1 cellular context compared by ENCODE assay signal in the genomic region with DNA sequence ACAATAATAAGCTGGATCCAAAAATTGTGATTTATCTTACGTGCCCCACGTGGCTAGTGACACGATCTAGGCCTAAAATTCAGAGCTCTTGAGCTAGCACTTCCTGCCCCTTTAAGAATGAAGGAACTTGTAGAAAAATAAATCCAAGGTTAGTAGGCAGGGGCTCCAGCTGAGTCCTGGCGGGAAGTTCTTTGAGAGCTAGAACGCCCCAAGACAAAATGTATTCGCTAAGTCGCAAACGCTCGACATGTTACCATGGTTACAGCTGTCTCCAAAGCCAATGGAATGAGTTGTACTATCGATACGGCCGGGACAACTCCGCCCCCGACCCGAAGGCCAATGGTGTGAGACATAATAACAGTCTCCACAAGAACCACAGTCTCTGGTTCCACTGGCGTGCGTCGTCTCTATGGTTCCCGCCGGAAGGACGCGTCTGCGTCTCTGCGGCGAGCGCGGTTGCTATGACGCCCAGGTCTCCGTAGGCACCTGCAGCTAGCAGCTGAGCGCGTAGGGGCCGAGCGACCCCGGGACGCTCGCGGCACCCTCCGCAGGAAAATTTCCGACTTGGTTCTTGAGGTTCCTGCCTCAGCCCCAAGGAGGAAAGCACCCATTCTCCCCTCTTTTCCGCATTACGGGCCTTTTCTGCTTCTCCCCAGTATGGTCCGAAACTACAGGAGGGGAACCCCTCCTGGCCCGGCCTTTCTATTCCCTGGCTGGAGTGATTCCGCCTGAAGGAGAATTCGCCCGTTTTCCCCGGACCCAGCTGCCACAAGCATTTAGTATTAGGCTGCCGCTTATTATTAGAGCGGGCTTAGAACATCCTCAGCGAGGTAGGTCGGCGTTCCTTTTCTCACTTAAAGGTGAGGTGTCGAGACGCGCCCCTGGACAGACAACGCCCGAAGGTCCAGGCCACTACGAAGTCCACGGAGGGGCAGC.
TF ChIP-seq lines count a peak whose summit lies in the region.

A gene (plus strand): TSS at position 459 of the 936 bp plus-strand sequence. CDS start 17,266 bp downstream, outside the sequence.

TF ChIP-seq in HEK293, 187 proteins besides CTCF, POLR2A, EP300 and RAD21 (continued from another document):
- TF ChIP-seq, protein P1, sequence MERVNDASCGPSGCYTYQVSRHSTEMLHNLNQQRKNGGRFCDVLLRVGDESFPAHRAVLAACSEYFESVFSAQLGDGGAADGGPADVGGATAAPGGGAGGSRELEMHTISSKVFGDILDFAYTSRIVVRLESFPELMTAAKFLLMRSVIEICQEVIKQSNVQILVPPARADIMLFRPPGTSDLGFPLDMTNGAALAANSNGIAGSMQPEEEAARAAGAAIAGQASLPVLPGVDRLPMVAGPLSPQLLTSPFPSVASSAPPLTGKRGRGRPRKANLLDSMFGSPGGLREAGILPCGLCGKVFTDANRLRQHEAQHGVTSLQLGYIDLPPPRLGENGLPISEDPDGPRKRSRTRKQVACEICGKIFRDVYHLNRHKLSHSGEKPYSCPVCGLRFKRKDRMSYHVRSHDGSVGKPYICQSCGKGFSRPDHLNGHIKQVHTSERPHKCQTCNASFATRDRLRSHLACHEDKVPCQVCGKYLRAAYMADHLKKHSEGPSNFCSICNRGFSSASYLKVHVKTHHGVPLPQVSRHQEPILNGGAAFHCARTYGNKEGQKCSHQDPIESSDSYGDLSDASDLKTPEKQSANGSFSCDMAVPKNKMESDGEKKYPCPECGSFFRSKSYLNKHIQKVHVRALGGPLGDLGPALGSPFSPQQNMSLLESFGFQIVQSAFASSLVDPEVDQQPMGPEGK (tag by site-specific recombination; IDR thresholded peaks at IDR 0.05): 0 out of 2 replicates have a peak, but pooled peaks have one; percentile 43
- TF ChIP-seq, protein P2, sequence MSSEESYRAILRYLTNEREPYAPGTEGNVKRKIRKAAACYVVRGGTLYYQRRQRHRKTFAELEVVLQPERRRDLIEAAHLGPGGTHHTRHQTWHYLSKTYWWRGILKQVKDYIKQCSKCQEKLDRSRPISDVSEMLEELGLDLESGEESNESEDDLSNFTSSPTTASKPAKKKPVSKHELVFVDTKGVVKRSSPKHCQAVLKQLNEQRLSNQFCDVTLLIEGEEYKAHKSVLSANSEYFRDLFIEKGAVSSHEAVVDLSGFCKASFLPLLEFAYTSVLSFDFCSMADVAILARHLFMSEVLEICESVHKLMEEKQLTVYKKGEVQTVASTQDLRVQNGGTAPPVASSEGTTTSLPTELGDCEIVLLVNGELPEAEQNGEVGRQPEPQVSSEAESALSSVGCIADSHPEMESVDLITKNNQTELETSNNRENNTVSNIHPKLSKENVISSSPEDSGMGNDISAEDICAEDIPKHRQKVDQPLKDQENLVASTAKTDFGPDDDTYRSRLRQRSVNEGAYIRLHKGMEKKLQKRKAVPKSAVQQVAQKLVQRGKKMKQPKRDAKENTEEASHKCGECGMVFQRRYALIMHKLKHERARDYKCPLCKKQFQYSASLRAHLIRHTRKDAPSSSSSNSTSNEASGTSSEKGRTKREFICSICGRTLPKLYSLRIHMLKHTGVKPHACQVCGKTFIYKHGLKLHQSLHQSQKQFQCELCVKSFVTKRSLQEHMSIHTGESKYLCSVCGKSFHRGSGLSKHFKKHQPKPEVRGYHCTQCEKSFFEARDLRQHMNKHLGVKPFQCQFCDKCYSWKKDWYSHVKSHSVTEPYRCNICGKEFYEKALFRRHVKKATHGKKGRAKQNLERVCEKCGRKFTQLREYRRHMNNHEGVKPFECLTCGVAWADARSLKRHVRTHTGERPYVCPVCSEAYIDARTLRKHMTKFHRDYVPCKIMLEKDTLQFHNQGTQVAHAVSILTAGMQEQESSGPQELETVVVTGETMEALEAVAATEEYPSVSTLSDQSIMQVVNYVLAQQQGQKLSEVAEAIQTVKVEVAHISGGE (tag by site-specific recombination; conservative IDR thresholded peaks at IDR 0.05; ENCODE audit: low read depth): peak; percentile 69
- TF ChIP-seq ZNF354C (tag by site-specific recombination; IDR thresholded peaks at IDR 0.05; ENCODE audit: borderline replicate concordance, low read depth) (no peak), ZBTB17 (tag by site-specific recombination; IDR thresholded peaks at IDR 0.05) (peak; percentile 50; the same call in 1 of the 2 replicates), ZNF677 (tag by site-specific recombination; IDR thresholded peaks at IDR 0.05) (no peak), KLF10 (tag by site-specific recombination; IDR thresholded peaks at IDR 0.05) (peak; percentile 24; the same call in 1 of the 2 replicates), ZNF335 (tag by site-specific recombination; conservative IDR thresholded peaks at IDR 0.05) (peak; percentile 52), ZFP37 (tag by site-specific recombination; IDR thresholded peaks at IDR 0.05) (0 out of 2 replicates have a peak, but pooled peaks have one; percentile 27), ZNF629 (tag by site-specific recombination; IDR thresholded peaks at IDR 0.05) (peak; percentile 69), ZBTB20 (tag by site-specific recombination; IDR thresholded peaks at IDR 0.05) (peak; percentile 47; the same call in 1 of the 2 replicates), ZNF660 (tag by site-specific recombination; IDR thresholded peaks at IDR 0.05) (peak; percentile 54; the same call in 1 of the 2 replicates), ZNF510 (tag by site-specific recombination; IDR thresholded peaks at IDR 0.05; ENCODE audit: insufficient replicate concordance) (peak; percentile 94), SCRT2 (tag by site-specific recombination; IDR thresholded peaks at IDR 0.05) (peak; percentile 77; the same call in 1 of the 2 replicates), SP3 (tag by site-specific recombination; IDR thresholded peaks at IDR 0.05) (peak; percentile 82), ZBTB48 (tag by site-specific recombination; IDR thresholded peaks at IDR 0.05) (peak; percentile 65; the same call in 1 of the 2 replicates), IKZF3 (tag by site-specific recombination; IDR thresholded peaks at IDR 0.05) (no peak), RBAK (tag by site-specific recombination; IDR thresholded peaks at IDR 0.05) (no peak), ZSCAN16 (tag by site-specific recombination; IDR thresholded peaks at IDR 0.05) (no peak), ZXDB (tag by site-specific recombination; IDR thresholded peaks at IDR 0.05) (peak; percentile 97), ZNF24 (tag by site-specific recombination; IDR thresholded peaks at IDR 0.05) (no peak), ZIC2 (tag by site-specific recombination; IDR thresholded peaks at IDR 0.05) (peak; percentile 55; the same call in 1 of the 2 replicates), TRIM28 (IDR thresholded peaks at IDR 0.05; ENCODE audit: borderline replicate concordance, low read length) (peak; percentile 62; the same call in 1 of the 2 replicates), SP2 (tag by site-specific recombination; IDR thresholded peaks at IDR 0.05) (peak; percentile 94)
- TF ChIP-seq, protein P3, sequence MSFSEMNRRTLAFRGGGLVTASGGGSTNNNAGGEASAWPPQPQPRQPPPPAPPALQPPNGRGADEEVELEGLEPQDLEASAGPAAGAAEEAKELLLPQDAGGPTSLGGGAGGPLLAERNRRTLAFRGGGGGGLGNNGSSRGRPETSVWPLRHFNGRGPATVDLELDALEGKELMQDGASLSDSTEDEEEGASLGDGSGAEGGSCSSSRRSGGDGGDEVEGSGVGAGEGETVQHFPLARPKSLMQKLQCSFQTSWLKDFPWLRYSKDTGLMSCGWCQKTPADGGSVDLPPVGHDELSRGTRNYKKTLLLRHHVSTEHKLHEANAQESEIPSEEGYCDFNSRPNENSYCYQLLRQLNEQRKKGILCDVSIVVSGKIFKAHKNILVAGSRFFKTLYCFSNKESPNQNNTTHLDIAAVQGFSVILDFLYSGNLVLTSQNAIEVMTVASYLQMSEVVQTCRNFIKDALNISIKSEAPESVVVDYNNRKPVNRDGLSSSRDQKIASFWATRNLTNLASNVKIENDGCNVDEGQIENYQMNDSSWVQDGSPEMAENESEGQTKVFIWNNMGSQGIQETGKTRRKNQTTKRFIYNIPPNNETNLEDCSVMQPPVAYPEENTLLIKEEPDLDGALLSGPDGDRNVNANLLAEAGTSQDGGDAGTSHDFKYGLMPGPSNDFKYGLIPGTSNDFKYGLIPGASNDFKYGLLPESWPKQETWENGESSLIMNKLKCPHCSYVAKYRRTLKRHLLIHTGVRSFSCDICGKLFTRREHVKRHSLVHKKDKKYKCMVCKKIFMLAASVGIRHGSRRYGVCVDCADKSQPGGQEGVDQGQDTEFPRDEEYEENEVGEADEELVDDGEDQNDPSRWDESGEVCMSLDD (tag by site-specific recombination; IDR thresholded peaks at IDR 0.05): no peak
- TF ChIP-seq, protein P4, sequence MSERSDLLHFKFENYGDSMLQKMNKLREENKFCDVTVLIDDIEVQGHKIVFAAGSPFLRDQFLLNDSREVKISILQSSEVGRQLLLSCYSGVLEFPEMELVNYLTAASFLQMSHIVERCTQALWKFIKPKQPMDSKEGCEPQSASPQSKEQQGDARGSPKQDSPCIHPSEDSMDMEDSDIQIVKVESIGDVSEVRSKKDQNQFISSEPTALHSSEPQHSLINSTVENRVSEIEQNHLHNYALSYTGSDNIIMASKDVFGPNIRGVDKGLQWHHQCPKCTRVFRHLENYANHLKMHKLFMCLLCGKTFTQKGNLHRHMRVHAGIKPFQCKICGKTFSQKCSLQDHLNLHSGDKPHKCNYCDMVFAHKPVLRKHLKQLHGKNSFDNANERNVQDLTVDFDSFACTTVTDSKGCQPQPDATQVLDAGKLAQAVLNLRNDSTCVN (tag by site-specific recombination; optimal IDR thresholded peaks at IDR 0.05): peak; percentile 49
- TF ChIP-seq, protein P5, sequence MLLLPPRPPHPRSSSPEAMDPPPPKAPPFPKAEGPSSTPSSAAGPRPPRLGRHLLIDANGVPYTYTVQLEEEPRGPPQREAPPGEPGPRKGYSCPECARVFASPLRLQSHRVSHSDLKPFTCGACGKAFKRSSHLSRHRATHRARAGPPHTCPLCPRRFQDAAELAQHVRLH (tag by site-specific recombination; IDR thresholded peaks at IDR 0.05): no peak
- TF ChIP-seq, protein P6, sequence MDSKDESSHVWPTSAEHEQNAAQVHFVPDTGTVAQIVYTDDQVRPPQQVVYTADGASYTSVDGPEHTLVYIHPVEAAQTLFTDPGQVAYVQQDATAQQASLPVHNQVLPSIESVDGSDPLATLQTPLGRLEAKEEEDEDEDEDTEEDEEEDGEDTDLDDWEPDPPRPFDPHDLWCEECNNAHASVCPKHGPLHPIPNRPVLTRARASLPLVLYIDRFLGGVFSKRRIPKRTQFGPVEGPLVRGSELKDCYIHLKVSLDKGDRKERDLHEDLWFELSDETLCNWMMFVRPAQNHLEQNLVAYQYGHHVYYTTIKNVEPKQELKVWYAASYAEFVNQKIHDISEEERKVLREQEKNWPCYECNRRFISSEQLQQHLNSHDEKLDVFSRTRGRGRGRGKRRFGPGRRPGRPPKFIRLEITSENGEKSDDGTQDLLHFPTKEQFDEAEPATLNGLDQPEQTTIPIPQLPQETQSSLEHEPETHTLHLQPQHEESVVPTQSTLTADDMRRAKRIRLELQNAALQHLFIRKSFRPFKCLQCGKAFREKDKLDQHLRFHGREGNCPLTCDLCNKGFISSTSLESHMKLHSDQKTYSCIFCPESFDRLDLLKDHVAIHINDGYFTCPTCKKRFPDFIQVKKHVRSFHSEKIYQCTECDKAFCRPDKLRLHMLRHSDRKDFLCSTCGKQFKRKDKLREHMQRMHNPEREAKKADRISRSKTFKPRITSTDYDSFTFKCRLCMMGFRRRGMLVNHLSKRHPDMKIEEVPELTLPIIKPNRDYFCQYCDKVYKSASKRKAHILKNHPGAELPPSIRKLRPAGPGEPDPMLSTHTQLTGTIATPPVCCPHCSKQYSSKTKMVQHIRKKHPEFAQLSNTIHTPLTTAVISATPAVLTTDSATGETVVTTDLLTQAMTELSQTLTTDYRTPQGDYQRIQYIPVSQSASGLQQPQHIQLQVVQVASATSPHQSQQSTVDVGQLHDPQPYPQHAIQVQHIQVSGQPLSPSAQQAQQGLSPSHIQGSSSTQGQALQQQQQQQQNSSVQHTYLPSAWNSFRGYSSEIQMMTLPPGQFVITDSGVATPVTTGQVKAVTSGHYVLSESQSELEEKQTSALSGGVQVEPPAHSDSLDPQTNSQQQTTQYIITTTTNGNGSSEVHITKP (tag by site-specific recombination; IDR thresholded peaks at IDR 0.05): peak; percentile 33; the same call in 1 of the 2 replicates
